8 cellular contexts compared by ENCODE assay signal in genomic region chr5:150779397-150780179, GRCh38. TPM values are rescaled to one million over a fixed set of nuclear protein-coding genes. Genes with fewer than 3 reads are reported as not detected.
DNase-seq lines count a peak whose midpoint lies in the region; ATAC-seq and TF ChIP-seq lines count a peak whose summit lies in the region.

No MANE protein-coding gene starts in this region.

- peaks cover 0 to 12% (median 0%) of the 10 kb centered on the region in 11 experiments; a peak in 3 of 22 replicates for H3K36me3 ChIP-seq in BLaER1 treated with 17β-estradiol and CSF1 and Interleukin-3, amounts not matched to agents 10 nM and 100 nM
- H3K36me3 ChIP-seq in adipocyte (ENCODE audit: control insufficient read depth, insufficient read depth, low read length, severe bottlenecking) (peaks cover 8% of the 10 kb centered on the region), liver (ENCODE audit: control insufficient read depth in 4 of 4, insufficient read depth in 3 of 4, low read depth in 1 of 4, low read length in 3 of 4) (no peaks in the 10 kb centered on the region), urinary bladder (ENCODE audit: insufficient read depth) (no peaks in the 10 kb centered on the region)

- peak; percentile 49 for DNase-seq in adipocyte (ENCODE audit: low read depth)
- DNase-seq in SHP77 (lab: John Stamatoyannopoulos, UW), result no peak
- DNase-seq in NCI-H187 (lab: John Stamatoyannopoulos, UW), result no peak

- peak overlapping the region; percentile 74 to 93 (median 85) for H3K27ac ChIP-seq in BLaER1 treated with 17β-estradiol and CSF1 and Interleukin-3, amounts not matched to agents 10 nM and 100 nM
- peak overlapping the region; percentile 62 to 75 for H3K27ac ChIP-seq in liver (ENCODE audit: low read depth in 1 of 2, low read length in 2 of 2)
- H3K27ac ChIP-seq in urinary bladder (ENCODE audit: low read depth), result peak overlapping the region; percentile 88

- peaks cover 0 to 38% (median 0%) of the 10 kb centered on the region in 11 experiments; a peak in 5 of 22 replicates for H4K20me1 ChIP-seq in BLaER1 treated with 17β-estradiol and CSF1 and Interleukin-3, amounts not matched to agents 10 nM and 100 nM

- H3K9ac ChIP-seq in BLaER1 treated with 17β-estradiol and CSF1 and Interleukin-3, amounts not matched to agents 10 nM and 100 nM, result peak overlapping the region; percentile 81 to 94 (median 89)
- H3K9ac ChIP-seq in adipocyte (ENCODE audit: low read length) (peak overlapping the region; percentile 99), liver (ENCODE audit: low read depth in 1 of 2, low read length in 2 of 2) (peak overlapping the region; percentile 30 to 50)

- ATAC-seq in HG02938 (IDR thresholded peaks at IDR 0.05; ENCODE audit: unreplicated experiment) (peak; percentile 3), HG03571 (IDR thresholded peaks at IDR 0.05; ENCODE audit: unreplicated experiment) (no peak)

- peak overlapping the region; percentile 87 to 97 (median 95) for H3K4me2 ChIP-seq in BLaER1 treated with 17β-estradiol and CSF1 and Interleukin-3, amounts not matched to agents 10 nM and 100 nM

- no peaks in the 10 kb centered on the region for H3K9me3 ChIP-seq in BLaER1 treated with 17β-estradiol and CSF1 and Interleukin-3, amounts not matched to agents 10 nM and 100 nM (replicated peaks in 1 of 11)
- H3K9me3 ChIP-seq in adipocyte (ENCODE audit: control insufficient read depth, low read length) (no peaks in the 10 kb centered on the region), liver (ENCODE audit: control insufficient read depth in 4 of 4, low read length in 3 of 4) (no peaks in the 10 kb centered on the region)

- WGBS in liver, result 48% methylated on average over 13 of the region's 13 CpGs
- WGBS in urinary bladder, result 35% methylated on average over 13 of the region's 13 CpGs

- peaks cover 65 to 79% (median 75%) of the 10 kb centered on the region in 10 experiments for H3K4me1 ChIP-seq in BLaER1 treated with 17β-estradiol and CSF1 and Interleukin-3, amounts not matched to agents 10 nM and 100 nM
- H3K4me1 ChIP-seq in adipocyte (ENCODE audit: control insufficient read depth, insufficient read depth, low read length), result peaks cover 54% of the 10 kb centered on the region
- peaks cover 0 to 16% (median 9%) of the 10 kb centered on the region in 4 donors for H3K4me1 ChIP-seq in liver (ENCODE audit: control insufficient read depth in 4 of 4, insufficient read depth in 4 of 4, low read length in 3 of 4)
- H3K4me1 ChIP-seq in urinary bladder (ENCODE audit: insufficient read depth), result no peaks in the 10 kb centered on the region

- H3K4me3 ChIP-seq in BLaER1 treated with 17β-estradiol and CSF1 and Interleukin-3, amounts not matched to agents 10 nM and 100 nM, result peak overlapping the region; percentile 65 to 96 (median 84)
- H3K4me3 ChIP-seq in adipocyte (ENCODE audit: low read length) (peak overlapping the region; percentile 92), liver (ENCODE audit: low read depth in 1 of 3, low read length in 3 of 3) (peak overlapping the region; percentile 60 to 85 (median 69)), urinary bladder (ENCODE audit: low read depth, low read length) (peak overlapping the region; percentile 75)

- H3K27me3 ChIP-seq in BLaER1 treated with 17β-estradiol and CSF1 and Interleukin-3, amounts not matched to agents 10 nM and 100 nM, result no peaks in the 10 kb centered on the region
- H3K27me3 ChIP-seq in adipocyte (replicated peaks; ENCODE audit: control insufficient read depth, insufficient read depth, low read length) (no peaks in the 10 kb centered on the region), liver (ENCODE audit: control insufficient read depth in 4 of 4, insufficient read depth in 4 of 4, low read length in 3 of 4) (no peaks in the 10 kb centered on the region)

- no peak for TF ChIP-seq RAD21 in liver (IDR thresholded peaks at IDR 0.05)

- TF ChIP-seq CTCF in liver (IDR thresholded peaks at IDR 0.05; ENCODE audit: low read depth, low read length, missing input control), result no peak

TF ChIP-seq in liver, 16 proteins besides CTCF, POLR2A, EP300 and RAD21:
- TF ChIP-seq TAF1 (conservative IDR thresholded peaks at IDR 0.05) (no peak), FOXA1 (IDR thresholded peaks at IDR 0.05) (no peak), RXRA (IDR thresholded peaks at IDR 0.05) (no peak), HNF4G (IDR thresholded peaks at IDR 0.05) (no peak), MAX (IDR thresholded peaks at IDR 0.05) (no peak), YY1 (IDR thresholded peaks at IDR 0.05) (no peak), SP1 (IDR thresholded peaks at IDR 0.05) (no peak), NR2F2 (IDR thresholded peaks at IDR 0.05) (no peak)

RNA-seq across cellular contexts. Expression of gene SMIM3, which starts 1.0 kb away (rescaled TPM):
- total RNA-seq in liver (1 to 10 TPM; 3.9 to 5.7 TPM), urinary bladder (10.2 TPM)
- polyA plus RNA-seq in liver (1 to 10 TPM; 3.0 to 3.3 TPM), urinary bladder (37.1 TPM)

RNA-seq across cellular contexts. Expression of gene DCTN4, which starts 20.8 kb away (rescaled TPM):
- total RNA-seq in liver (10 to 100 TPM; 28.6 to 29.6 TPM), urinary bladder (95.5 TPM)
- polyA plus RNA-seq in liver (10 to 100 TPM; 10.3 to 11.8 TPM), urinary bladder (29.4 TPM)

Comparison
In these comparisons a context has a peak if more than half of its experiments do, and no peak if none do; other contexts are left out.
1. H3K9ac ChIP-seq: peak in every context shown above with its lines; median percentile 99 in adipocyte; 89 in BLaER1 treated with 17β-estradiol and CSF1 and Interleukin-3, amounts not matched to agents 10 nM and 100 nM; 40 in liver.